In the genomic region with DNA sequence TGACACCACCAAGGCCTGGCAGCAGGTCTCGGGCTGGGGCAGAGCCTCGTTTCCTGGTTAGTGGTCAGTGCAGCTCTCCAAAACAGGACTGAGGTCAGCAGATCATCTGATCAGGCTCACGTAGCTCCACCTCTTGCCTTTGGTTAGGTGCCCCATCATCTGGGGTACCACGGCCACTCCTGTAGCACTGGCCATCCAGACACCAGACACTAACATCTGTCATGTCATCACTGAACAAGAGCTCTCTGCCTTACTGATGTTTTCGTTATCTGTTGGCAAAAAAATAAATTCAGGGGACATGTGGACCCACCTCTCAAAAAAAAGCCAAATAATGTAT, we compare ENCODE assay signal across 17 cellular contexts. TPM values are rescaled to one million over a fixed set of nuclear protein-coding genes. Genes with fewer than 3 reads are reported as not detected.
DNase-seq lines count a peak whose midpoint lies in the region; ATAC-seq and TF ChIP-seq lines count a peak whose summit lies in the region.
"Had no signal": no experiment of that assay in that cellular context is flagged by ENCODE, and none has a peak within 500 bp of the region (broad histone marks: within the 10 kb centered on the region; RNA-seq: fewer than 3 reads in every experiment).

No MANE protein-coding gene starts in this region.

- H3K9me3 ChIP-seq in endodermal cell (ENCODE audit: control insufficient read depth, low read length) = no peaks in the 10 kb centered on the region
- peaks cover 7% of the 10 kb centered on the region for H3K9me3 ChIP-seq in trophoblast cell (ENCODE audit: insufficient read depth, low read depth, low read length)
- H3K9me3 ChIP-seq in Peyer's patch = no peaks in the 10 kb centered on the region
- H3K9me3 ChIP-seq: A549, Caco-2 had no signal

- no peak for ATAC-seq in activated CD4-positive, alpha-beta T cell treated with anti-CD3 and anti-CD28 coated beads for 36 hours
- peak; percentile 11 for ATAC-seq in activated T-helper 17 cell treated with anti-CD3 and anti-CD28 coated beads, Interleukin-2, amount 50 U/mL, for 72 hours (replicated peaks)
- ATAC-seq in GM21737 (IDR thresholded peaks at IDR 0.05; ENCODE audit: unreplicated experiment) (no peak), HG03280 (IDR thresholded peaks at IDR 0.05; ENCODE audit: unreplicated experiment) (no peak)
- ATAC-seq: A549, HepG2 had no signal

- H3K27me3 ChIP-seq in endodermal cell (ENCODE audit: control insufficient read depth, insufficient read depth, low read length, poor library complexity, severe bottlenecking) (peaks cover 3% of the 10 kb centered on the region), trophoblast cell (ENCODE audit: insufficient read depth, low read length) (no peaks in the 10 kb centered on the region), Peyer's patch (no peaks in the 10 kb centered on the region)

- H3K4me3 Mint-ChIP-seq in activated CD4-positive, alpha-beta T cell treated with anti-CD3 and anti-CD28 coated beads for 36 hours = no peak overlapping the region
- no peak overlapping the region for H3K4me3 Mint-ChIP-seq in activated T-helper 17 cell treated with anti-CD3 and anti-CD28 coated beads, Interleukin-2, amount 50 U/mL, for 72 hours
- no peak overlapping the region for H3K4me3 Mint-ChIP-seq in endodermal cell
- H3K4me3 Mint-ChIP-seq: CD4-positive, alpha-beta T cell; H9 had no signal

- WGBS in endodermal cell (ENCODE audit: insufficient coverage in 1 of 2, insufficient read length in 1 of 2), 2 experiments = 89 to 91% methylated on average over 5 of the region's 5 CpGs
- no CpG with 5 or more reads among the region's 5 CpGs for WGBS in trophoblast cell (ENCODE audit: extremely low coverage, insufficient coverage, insufficient read length)

- H3K27me3 Mint-ChIP-seq in activated CD4-positive, alpha-beta T cell treated with anti-CD3 and anti-CD28 coated beads for 36 hours = peaks cover 15% of the 10 kb centered on the region
- H3K27me3 Mint-ChIP-seq in activated T-helper 17 cell treated with anti-CD3 and anti-CD28 coated beads, Interleukin-2, amount 50 U/mL, for 72 hours = peaks cover 12% of the 10 kb centered on the region
- H3K27me3 Mint-ChIP-seq in endodermal cell (ENCODE audit: insufficient read depth) = no peaks in the 10 kb centered on the region

- H3K4me2 ChIP-seq in trophoblast cell (ENCODE audit: low read length) = no peak overlapping the region
- H3K4me2 ChIP-seq: A549 had no signal

- no peak for TF ChIP-seq POLR2A in Peyer's patch (IDR thresholded peaks at IDR 0.05)

- DNase-seq in activated CD4-positive, alpha-beta T cell treated with anti-CD3 and anti-CD28 coated beads for 36 hours = no peak
- no peak for DNase-seq in activated CD4-positive, alpha-beta T cell treated with anti-CD3 and anti-CD28 coated beads, Interleukin-2, amount 50 U/mL, for 4 hours
- peak; percentile 31 for DNase-seq in endodermal cell
- DNase-seq in trophoblast cell = no peak
- no peak for DNase-seq in Peyer's patch
- DNase-seq: AML-193; Caco-2; CD4-positive, alpha-beta T cell; H9 had no signal

- peaks cover 2% of the 10 kb centered on the region for H3K79me1 ChIP-seq in trophoblast cell (ENCODE audit: low read length)

- H4K12ac ChIP-seq in trophoblast cell (ENCODE audit: low read depth, low read length) = no peak overlapping the region

- H3K36me3 ChIP-seq in endodermal cell (ENCODE audit: control insufficient read depth, insufficient read depth, low read length) (no peaks in the 10 kb centered on the region), trophoblast cell (ENCODE audit: control insufficient read depth in 1 of 2, insufficient read depth in 2 of 2, low read length in 2 of 2) (no peaks in the 10 kb centered on the region), Peyer's patch (no peaks in the 10 kb centered on the region)

- H3K9ac ChIP-seq in endodermal cell (ENCODE audit: extremely low read depth, low read length, poor library complexity, severe bottlenecking) (no peak overlapping the region), trophoblast cell (ENCODE audit: low read length) (no peak overlapping the region)

- no peak overlapping the region for H2AK5ac ChIP-seq in trophoblast cell (ENCODE audit: low read length)

- no peak overlapping the region for H2BK120ac ChIP-seq in trophoblast cell (ENCODE audit: insufficient read depth, low read length, poor library complexity)

- H3K4me3 ChIP-seq in endodermal cell (ENCODE audit: low read length) (no peak overlapping the region), trophoblast cell (ENCODE audit: low read depth, low read length) (peak overlapping the region; percentile 7), Peyer's patch (no peak overlapping the region)
- H3K4me3 ChIP-seq: A549 had no signal

- H3K9me3 Mint-ChIP-seq in activated CD4-positive, alpha-beta T cell treated with anti-CD3 and anti-CD28 coated beads for 36 hours (ENCODE audit: low read depth) = no peaks in the 10 kb centered on the region
- no peaks in the 10 kb centered on the region for H3K9me3 Mint-ChIP-seq in activated T-helper 17 cell treated with anti-CD3 and anti-CD28 coated beads, Interleukin-2, amount 50 U/mL, for 72 hours
- no peaks in the 10 kb centered on the region for H3K9me3 Mint-ChIP-seq in endodermal cell
- H3K9me3 Mint-ChIP-seq: CD4-positive, alpha-beta T cell had no signal

- H3K79me2 ChIP-seq in trophoblast cell (ENCODE audit: control insufficient read depth, insufficient read depth, low read length, poor library complexity) = no peaks in the 10 kb centered on the region

- H2BK5ac ChIP-seq in trophoblast cell (ENCODE audit: low read depth, low read length, poor library complexity) = no peak overlapping the region

- no peak overlapping the region for H4K91ac ChIP-seq in trophoblast cell (ENCODE audit: low read depth, low read length)

- H3K4me1 Mint-ChIP-seq in activated CD4-positive, alpha-beta T cell treated with anti-CD3 and anti-CD28 coated beads for 36 hours = peaks cover 4% of the 10 kb centered on the region
- H3K4me1 Mint-ChIP-seq in activated T-helper 17 cell treated with anti-CD3 and anti-CD28 coated beads, Interleukin-2, amount 50 U/mL, for 72 hours = no peaks in the 10 kb centered on the region
- H3K4me1 Mint-ChIP-seq in endodermal cell = peaks cover 5% of the 10 kb centered on the region

- no peak overlapping the region for H2AFZ ChIP-seq in trophoblast cell (ENCODE audit: insufficient read depth, low read length, poor library complexity)

- peak overlapping the region; percentile 45 for H3K27ac Mint-ChIP-seq in activated CD4-positive, alpha-beta T cell treated with anti-CD3 and anti-CD28 coated beads for 36 hours
- peak overlapping the region; percentile 12 for H3K27ac Mint-ChIP-seq in activated T-helper 17 cell treated with anti-CD3 and anti-CD28 coated beads, Interleukin-2, amount 50 U/mL, for 72 hours
- no peak overlapping the region for H3K27ac Mint-ChIP-seq in endodermal cell
- H3K27ac Mint-ChIP-seq: CD4-positive, alpha-beta T cell; H9 had no signal

- H3K27ac ChIP-seq in endodermal cell (ENCODE audit: low read depth, low read length) (no peak overlapping the region), trophoblast cell (ENCODE audit: low read depth, low read length) (no peak overlapping the region), Peyer's patch (no peak overlapping the region)
- H3K27ac ChIP-seq: 22Rv1, A549, C4-2B had no signal

- TF ChIP-seq CTCF in endodermal cell (conservative IDR thresholded peaks at IDR 0.05) (no peak), Peyer's patch (IDR thresholded peaks at IDR 0.05) (no peak)

- H3K4me1 ChIP-seq in endodermal cell (ENCODE audit: control insufficient read depth, insufficient read depth, low read length) (no peaks in the 10 kb centered on the region), trophoblast cell (ENCODE audit: control insufficient read depth in 1 of 2, insufficient read depth in 2 of 2, low read length in 2 of 2) (peaks cover 0 to 6% of the 10 kb centered on the region in 2 experiments), Peyer's patch (no peaks in the 10 kb centered on the region)
- H3K4me1 ChIP-seq: Caco-2 had no signal

- H3K23ac ChIP-seq in trophoblast cell (ENCODE audit: low read length) = no peak overlapping the region

- H2BK12ac ChIP-seq in trophoblast cell (ENCODE audit: low read length) = no peak overlapping the region

- peaks cover 2% of the 10 kb centered on the region for H3K36me3 Mint-ChIP-seq in activated CD4-positive, alpha-beta T cell treated with anti-CD3 and anti-CD28 coated beads for 36 hours (ENCODE audit: low read depth)
- H3K36me3 Mint-ChIP-seq in activated T-helper 17 cell treated with anti-CD3 and anti-CD28 coated beads, Interleukin-2, amount 50 U/mL, for 72 hours (ENCODE audit: low read depth) = no peaks in the 10 kb centered on the region
- no peaks in the 10 kb centered on the region for H3K36me3 Mint-ChIP-seq in endodermal cell (ENCODE audit: low read depth)

- POLR2A ChIA-PET in activated CD4-positive, alpha-beta T cell treated with anti-CD3 and anti-CD28 coated beads for 36 hours (lab: Charles Lee) = no interaction called here

- CTCF ChIA-PET in activated CD4-positive, alpha-beta T cell treated with anti-CD3 and anti-CD28 coated beads for 36 hours (lab: Charles Lee) = no interaction called here

- H3K14ac ChIP-seq in trophoblast cell (ENCODE audit: low read length) = no peak overlapping the region

- H3K4ac ChIP-seq in trophoblast cell (ENCODE audit: low read depth, low read length) = no peak overlapping the region

- no peak overlapping the region for H4K8ac ChIP-seq in trophoblast cell (ENCODE audit: low read depth, low read length)

- intact Hi-C loops in activated CD4-positive, alpha-beta T cell treated with anti-CD3 and anti-CD28 coated beads for 36 hours (cut with DNase I, micrococcal nuclease) = no loop called here

- H3K18ac ChIP-seq in trophoblast cell (ENCODE audit: low read length) = no peak overlapping the region

RNA-seq across cellular contexts. Expression of a gene that starts 29.9 kb away (rescaled TPM):
- total RNA-seq in activated CD4-positive, alpha-beta T cell treated with anti-CD3 and anti-CD28 coated beads for 36 hours = 10 to 100 TPM; 40.4 to 50.8 TPM
- 10 to 100 TPM; 65.8 to 92.1 TPM for total RNA-seq in activated T-helper 17 cell treated with anti-CD3 and anti-CD28 coated beads, Interleukin-2, amount 50 U/mL, for 72 hours
- 10 to 100 TPM; 22.1 to 28.6 TPM for total RNA-seq in endodermal cell
- 32.9 TPM for polyA plus RNA-seq in endodermal cell (2013, experiment 1 of 2)
- polyA plus RNA-seq in endodermal cell (2013, experiment 2 of 2) = 28.4 TPM
- polyA plus RNA-seq in trophoblast cell (2013) = 55.1 and 57.1 TPM in 2 replicates
- total RNA-seq in Peyer's patch = 10 to 100 TPM; 20.8 to 42.9 (median 26.5) TPM

RNA-seq across cellular contexts. Expression of a gene that starts 40.4 kb away (rescaled TPM):
- not detected for total RNA-seq in activated CD4-positive, alpha-beta T cell treated with anti-CD3 and anti-CD28 coated beads for 36 hours
- total RNA-seq in activated T-helper 17 cell treated with anti-CD3 and anti-CD28 coated beads, Interleukin-2, amount 50 U/mL, for 72 hours = not detected
- total RNA-seq in endodermal cell (under 1 TPM in 1 of 2 donors, not detected in 1; 0.11 TPM), Peyer's patch (1 to 10 TPM in 2 of 4 donors, not detected in 2; 1.0 to 3.3 TPM)
- polyA plus RNA-seq in endodermal cell (2013, experiment 1 of 2) = 5.6 TPM
- 5.7 TPM for polyA plus RNA-seq in endodermal cell (2013, experiment 2 of 2)
- polyA plus RNA-seq in trophoblast cell (2013) = 2.9 and 3.1 TPM in 2 replicates
- total RNA-seq: Caco-2, HepG2 had no signal
- polyA plus RNA-seq: BJ, HepG2 had no signal
